ENCODE assay signal across 25 cellular contexts in genomic region chr20:50064640-50065615, GRCh38.
"Had no signal": no experiment of that assay in that cellular context is flagged by ENCODE, and none has a peak within 500 bp of the region (broad histone marks: within the 10 kb centered on the region; RNA-seq: fewer than 3 reads in every experiment).

No MANE protein-coding gene starts in this region.

- DNase-seq: activated B cell treated with CpG ODN at 0.5 μM for 24 hours; activated CD4-positive, alpha-beta T cell treated with anti-CD3 and anti-CD28 coated beads for 4 hours; activated CD4-positive, alpha-beta T cell treated with anti-CD3 and anti-CD28 coated beads, Interleukin-2, amount 50 U/mL, for 48 hours; activated CD8-positive, alpha-beta memory T cell treated with anti-CD3 and anti-CD28 coated beads, Interleukin-2, amount 50 U/mL, for 48 hours; activated naive CD4-positive, alpha-beta T cell treated with Interleukin-2 at 50 U/mL for 16 hours; activated naive CD8-positive, alpha-beta T cell treated with anti-CD3 and anti-CD28 coated beads for 36 hours; activated T-cell treated with anti-CD3 and anti-CD28 coated beads, Interleukin-2, amount 50 U/mL, for 48 hours; cerebellar nuclear complex; esophagus squamous epithelium; head of caudate nucleus; hypothalamus; naive thymus-derived CD4-positive, alpha-beta T cell; psoas muscle; stimulated activated CD4-positive, alpha-beta T cell treated with anti-CD3 and anti-CD28 coated beads, Interleukin-12 subunit alpha, Interleukin-12 subunit beta, amount 100 ng/mL, for 4 hours; stimulated activated CD4-positive, alpha-beta T cell treated with anti-CD3 and anti-CD28 coated beads, Interleukin-4, amount 100 ng/mL, for 4 hours; stimulated activated naive CD8-positive, alpha-beta T cell treated with anti-CD3 and anti-CD28 coated beads, Interleukin-15, amount 100 ng/mL, for 72 hours; T-helper 9 cell; transverse colon; uterus had no signal

- H3K27me3 ChIP-seq: esophagus squamous epithelium, gastroesophageal sphincter, pancreas, right atrium auricular region, transverse colon, uterus had no signal

- H3K27ac Mint-ChIP-seq: activated B cell treated with CpG ODN at 0.5 μM for 24 hours; activated naive CD8-positive, alpha-beta T cell treated with anti-CD3 and anti-CD28 coated beads for 36 hours; memory B cell; naive thymus-derived CD4-positive, alpha-beta T cell; stimulated activated naive CD8-positive, alpha-beta T cell treated with anti-CD3 and anti-CD28 coated beads, Interleukin-15, amount 100 ng/mL, for 72 hours had no signal

- H3K4me1 ChIP-seq: esophagus squamous epithelium, gastroesophageal sphincter, pancreas, psoas muscle, right atrium auricular region, transverse colon, uterus had no signal

- H3K4me3 ChIP-seq: coronary artery, esophagus squamous epithelium, gastroesophageal sphincter, pancreas, psoas muscle, right atrium auricular region, transverse colon, uterus had no signal

- H3K9me3 Mint-ChIP-seq: activated B cell treated with CpG ODN at 0.5 μM for 24 hours; activated naive CD8-positive, alpha-beta T cell treated with anti-CD3 and anti-CD28 coated beads for 36 hours; memory B cell; naive thymus-derived CD4-positive, alpha-beta T cell; stimulated activated naive CD8-positive, alpha-beta T cell treated with anti-CD3 and anti-CD28 coated beads, Interleukin-15, amount 100 ng/mL, for 72 hours had no signal

- H3K4me1 Mint-ChIP-seq: activated B cell treated with CpG ODN at 0.5 μM for 24 hours; activated naive CD8-positive, alpha-beta T cell treated with anti-CD3 and anti-CD28 coated beads for 36 hours; memory B cell; naive thymus-derived CD4-positive, alpha-beta T cell; stimulated activated naive CD8-positive, alpha-beta T cell treated with anti-CD3 and anti-CD28 coated beads, Interleukin-15, amount 100 ng/mL, for 72 hours had no signal

- H3K9me3 ChIP-seq: esophagus squamous epithelium, gastroesophageal sphincter, neutrophil, pancreas, psoas muscle, right atrium auricular region, transverse colon, uterus had no signal

- H3K36me3 Mint-ChIP-seq: activated naive CD8-positive, alpha-beta T cell treated with anti-CD3 and anti-CD28 coated beads for 36 hours; memory B cell; naive thymus-derived CD4-positive, alpha-beta T cell had no signal

- H3K27ac ChIP-seq: coronary artery, esophagus squamous epithelium, gastroesophageal sphincter, neutrophil, pancreas, psoas muscle, right atrium auricular region, transverse colon, uterus had no signal

- ATAC-seq: gastroesophageal sphincter; naive thymus-derived CD4-positive, alpha-beta T cell; pancreas; psoas muscle; stimulated activated naive CD8-positive, alpha-beta T cell treated with anti-CD3 and anti-CD28 coated beads, Interleukin-15, amount 100 ng/mL, for 72 hours had no signal

- H3K36me3 ChIP-seq: esophagus squamous epithelium, gastroesophageal sphincter, neutrophil, pancreas, right atrium auricular region, transverse colon, uterus had no signal

- H3K4me3 Mint-ChIP-seq: activated B cell treated with CpG ODN at 0.5 μM for 24 hours; activated naive CD8-positive, alpha-beta T cell treated with anti-CD3 and anti-CD28 coated beads for 36 hours; memory B cell; naive thymus-derived CD4-positive, alpha-beta T cell; stimulated activated naive CD8-positive, alpha-beta T cell treated with anti-CD3 and anti-CD28 coated beads, Interleukin-15, amount 100 ng/mL, for 72 hours had no signal
